Comparison of ENCODE assay signal across 35 cellular contexts in genomic region chr20:39767352-39767751, GRCh38.
"Had no signal": no experiment of that assay in that cellular context is flagged by ENCODE, and none has a peak within 500 bp of the region (broad histone marks: within the 10 kb centered on the region; RNA-seq: fewer than 3 reads in every experiment).

No MANE protein-coding gene starts in this region.

- H3K4me3 ChIP-seq: MG63 had no signal

- H3K27me3 ChIP-seq: MG63 had no signal

- H3K4me2 ChIP-seq: KMS-11 had no signal

- H3K9ac ChIP-seq: KMS-11 had no signal

- H3K27ac ChIP-seq: KMS-11 had no signal

- DNase-seq: Karpas-422, KG1, MG63, MM.1S, MV-4-11, NCI-H1048, NCI-H1092, NCI-H1092 treated with DMSO at 0.1 percent for 48 hours, NCI-H1105, NCI-H1105 treated with DMSO at 0.1 percent for 48 hours, NCI-H1417 treated with DMSO at 0.1 percent for 48 hours, NCI-H1436, NCI-H1436 treated with DMSO at 0.1 percent for 48 hours, NCI-H146, NCI-H1694, NCI-H1694 treated with DMSO at 0.1 percent for 48 hours, NCI-H187, NCI-H187 treated with DMSO at 0.1 percent for 48 hours, NCI-H1930, NCI-H2029, NCI-H2029 treated with DMSO at 0.1 percent for 48 hours, NCI-H2081, NCI-H2081 treated with DMSO at 0.1 percent for 48 hours, NCI-H2107, NCI-H2171, NCI-H2171 treated with DMSO at 0.1 percent for 48 hours, NCI-H2227 treated with DMSO at 0.1 percent for 48 hours, NCI-H226, NCI-H345, NCI-H446, NCI-H446 treated with DMSO at 0.1 percent for 48 hours, NCI-H510A, NCI-H510A treated with DMSO at 0.1 percent for 48 hours, NCI-H524 had no signal

- H3K36me3 ChIP-seq: MG63 had no signal
